Comparison of ENCODE assay signal across 8 cellular contexts in the genomic region with DNA sequence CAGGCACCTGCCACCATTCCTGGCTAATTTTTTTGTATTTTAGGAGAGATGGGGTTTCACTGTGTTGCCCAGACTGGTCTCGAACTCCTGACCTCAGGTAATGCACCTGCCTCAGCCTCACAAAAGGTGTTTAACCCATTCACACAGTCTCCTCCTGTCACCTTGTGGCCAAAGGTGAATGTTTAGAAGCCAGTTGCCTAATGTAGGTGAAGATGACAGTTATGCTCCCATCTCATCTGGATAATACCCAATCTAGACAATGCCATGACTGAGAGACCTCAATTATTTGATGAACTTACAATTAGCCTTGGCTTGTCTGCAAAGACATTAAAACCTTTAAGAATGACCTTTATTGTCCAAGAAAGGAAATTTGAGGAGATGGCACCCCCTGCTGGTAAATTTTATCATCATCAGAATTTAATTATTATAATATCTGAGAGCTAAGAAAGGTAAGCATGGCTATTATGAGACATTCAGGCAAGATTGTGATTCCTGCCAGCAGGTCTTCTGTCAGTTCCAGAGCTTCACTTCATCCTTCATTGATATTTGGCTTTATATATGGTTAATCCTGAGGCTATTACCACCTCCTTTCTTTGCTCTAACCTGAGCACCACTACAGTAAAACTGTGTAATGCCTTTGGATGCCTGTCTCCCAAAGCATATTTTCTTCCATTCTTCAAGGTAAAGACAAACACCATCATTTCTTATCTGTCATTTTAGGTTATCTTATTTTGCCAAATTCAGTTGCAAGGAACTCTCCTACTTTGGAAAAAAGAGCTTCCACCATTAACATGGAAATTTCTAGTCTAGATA.
A peak's percentile ranks its signal among the peaks of the same experiment; 100 is the strongest.
DNase-seq lines count a peak whose midpoint lies in the region; ATAC-seq, FAIRE-seq and TF ChIP-seq lines count a peak whose summit lies in the region.

No MANE protein-coding gene starts in this region.

- ATAC-seq in memory B cell (ENCODE audit: low read depth) (no peak), GM21423 (IDR thresholded peaks at IDR 0.05; ENCODE audit: unreplicated experiment) (no peak)

- no peak for FAIRE-seq in GM19239 (lab: Jason Lieb, UNC)

- no peak overlapping the region for H3K27ac Mint-ChIP-seq in chondrocyte (ENCODE audit: unreplicated experiment)
- no peak overlapping the region for H3K27ac Mint-ChIP-seq in memory B cell

- peak; percentile 98 for TF ChIP-seq CTCF in chondrocyte (IDR thresholded peaks at IDR 0.05)

- DNase-seq in DMS 273 (lab: John Stamatoyannopoulos, UW; ENCODE audit: unreplicated experiment) (peak; percentile 64), DMS 273 treated with DMSO at 0.1 percent for 48 hours (lab: John Stamatoyannopoulos, UW) (no peak), GM19239 (ENCODE audit: insufficient read length, low spot score) (peak; percentile 1), NCI-H446 treated with DMSO at 0.1 percent for 48 hours (lab: John Stamatoyannopoulos, UW) (peak; percentile 1), chondrocyte (ENCODE audit: low spot score) (no peak), memory B cell (ENCODE audit: low spot score in 2 of 2) (peak; percentile 27 to 53)
- DNase-seq in stimulated activated naive CD4-positive, alpha-beta T cell treated with Interleukin-2 at 50 U/mL for 16 hours (lab: John Stamatoyannopoulos, UW) = no peak

- H3K4me1 Mint-ChIP-seq in chondrocyte (ENCODE audit: low read depth) (no peaks in the 10 kb centered on the region), memory B cell (no peaks in the 10 kb centered on the region)

- H3K36me3 Mint-ChIP-seq in chondrocyte (ENCODE audit: low read depth) = no peaks in the 10 kb centered on the region
- H3K36me3 Mint-ChIP-seq in memory B cell = no peaks in the 10 kb centered on the region

- H3K9me3 Mint-ChIP-seq in chondrocyte (ENCODE audit: low read depth) (no peaks in the 10 kb centered on the region), memory B cell (no peaks in the 10 kb centered on the region)

- no peak overlapping the region for H3K4me3 Mint-ChIP-seq in chondrocyte (ENCODE audit: unreplicated experiment)
- H3K4me3 Mint-ChIP-seq in memory B cell = no peak overlapping the region

- H3K27me3 Mint-ChIP-seq in chondrocyte (ENCODE audit: low read depth) = peaks cover 2% of the 10 kb centered on the region
- H3K27me3 Mint-ChIP-seq in memory B cell = peaks cover 10% of the 10 kb centered on the region

Comparison
In these comparisons a context has a peak if more than half of its experiments do, and no peak if none do; other contexts are left out.
1. DNase-seq: peak in DMS 273 (single experiment), GM19239 (single experiment), NCI-H446 treated with DMSO at 0.1 percent for 48 hours (single experiment) and memory B cell (2 of 2); none in DMS 273 treated with DMSO at 0.1 percent for 48 hours (single experiment), chondrocyte (single experiment) and stimulated activated naive CD4-positive, alpha-beta T cell treated with Interleukin-2 at 50 U/mL for 16 hours (single experiment).